In the genomic region with DNA sequence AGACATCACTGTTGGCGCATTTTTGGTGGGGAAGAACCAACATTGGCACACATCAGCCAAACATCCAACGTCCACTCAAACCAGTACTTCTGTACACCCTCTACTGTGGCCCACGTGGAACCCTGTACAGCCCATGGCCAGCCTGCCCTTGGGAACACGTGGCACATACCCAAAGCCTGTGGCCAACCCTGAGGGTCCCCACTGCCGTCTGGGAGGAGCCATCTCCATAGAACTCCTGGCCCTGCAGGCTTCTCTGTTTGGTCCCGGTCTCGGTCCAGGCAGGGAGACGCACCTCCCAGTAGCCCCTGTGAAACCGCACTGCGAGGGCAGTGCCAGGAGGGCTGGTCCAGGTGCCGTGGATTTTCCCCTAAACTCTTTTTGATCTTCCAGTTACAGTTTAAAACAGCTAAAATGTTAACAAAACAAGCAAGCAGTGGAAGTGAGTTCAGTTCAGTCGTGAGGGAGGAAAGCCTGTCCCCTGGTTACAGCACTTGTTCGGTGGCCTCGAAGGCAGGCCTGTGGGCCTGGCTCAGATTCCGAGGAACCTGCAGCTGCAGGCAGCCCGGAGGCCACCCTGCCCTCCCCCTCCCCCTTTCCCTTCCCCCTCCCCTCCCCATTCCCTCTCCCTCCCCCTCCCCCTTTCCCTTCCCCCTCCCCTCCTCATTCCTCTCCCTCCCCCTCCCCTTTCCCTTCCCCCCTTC, we compare ENCODE assay signal across 14 cellular contexts.
"Had no signal": no experiment of that assay in that cellular context is flagged by ENCODE, and none has a peak within 500 bp of the region (broad histone marks: within the 10 kb centered on the region; RNA-seq: fewer than 3 reads in every experiment).

No MANE protein-coding gene starts in this region.

- H3K4me1 ChIP-seq: breast epithelium, esophagus squamous epithelium, pancreas, uterus had no signal

- H3K36me3 ChIP-seq: breast epithelium, esophagus squamous epithelium, pancreas, uterus had no signal

- H3K27ac Mint-ChIP-seq: memory B cell, nephron progenitor cell, T-helper 17 cell had no signal

- H3K4me3 ChIP-seq: breast epithelium, esophagus squamous epithelium, pancreas, smooth muscle cell, uterus had no signal

- H3K36me3 Mint-ChIP-seq: memory B cell had no signal

- H3K4me3 Mint-ChIP-seq: memory B cell; nephron progenitor cell; stimulated activated effector memory CD8-positive, alpha-beta T cell treated with anti-CD3 and anti-CD28 coated beads, Interleukin-12 subunit alpha, Interleukin-12 subunit beta, amount 100 ng/mL, for 72 hours; T-helper 17 cell had no signal

- H3K9me3 Mint-ChIP-seq: memory B cell; stimulated activated effector memory CD8-positive, alpha-beta T cell treated with anti-CD3 and anti-CD28 coated beads, Interleukin-12 subunit alpha, Interleukin-12 subunit beta, amount 100 ng/mL, for 72 hours had no signal

- DNase-seq: activated naive CD4-positive, alpha-beta T cell; activated T-cell treated with anti-CD3 and anti-CD28 coated beads, Interleukin-2, amount 50 U/mL, for 48 hours; esophagus squamous epithelium; foreskin fibroblast; left colon; nephron progenitor cell; retina; T-helper 17 cell had no signal

- H3K4me2 ChIP-seq: smooth muscle cell had no signal

- FAIRE-seq: pancreas had no signal

- H3K4me1 Mint-ChIP-seq: memory B cell had no signal

- H3K27ac ChIP-seq: breast epithelium, esophagus squamous epithelium, pancreas, uterus had no signal

- ATAC-seq: left colon; pancreas; stimulated activated effector memory CD8-positive, alpha-beta T cell treated with anti-CD3 and anti-CD28 coated beads, Interleukin-12 subunit alpha, Interleukin-12 subunit beta, amount 100 ng/mL, for 72 hours; T-helper 17 cell had no signal

- H3K9me3 ChIP-seq: breast epithelium, esophagus squamous epithelium, pancreas, uterus had no signal

- H3K27me3 ChIP-seq: pancreas, uterus had no signal
